Comparison of ENCODE assay signal across 31 cellular contexts in genomic region chr17:67030641-67031040, GRCh38. TPM values are rescaled to one million over a fixed set of nuclear protein-coding genes. Genes with fewer than 3 reads are reported as not detected.
"Had no signal": no experiment of that assay in that cellular context is flagged by ENCODE, and none has a peak within 500 bp of the region (broad histone marks: within the 10 kb centered on the region; RNA-seq: fewer than 3 reads in every experiment).

No MANE protein-coding gene starts in this region.

- FAIRE-seq: bronchial epithelial cell, TTC549 had no signal

- H3K27ac ChIP-seq: ascending aorta, cardiac muscle cell had no signal

- H3K9me3 ChIP-seq: ascending aorta had no signal

- H3K4me3 ChIP-seq: ascending aorta, cardiac muscle cell had no signal

- H3K4me1 ChIP-seq: ascending aorta had no signal

- ATAC-seq: activated CD8-positive, alpha-beta T cell treated with anti-CD3 and anti-CD28 coated beads for 36 hours; activated naive CD8-positive, alpha-beta T cell treated with anti-CD3 and anti-CD28 coated beads, Interleukin-2, amount 50 U/mL, for 24 hours had no signal

- DNase-seq: activated B cell treated with CpG ODN at 0.5 μM for 24 hours; activated CD4-positive, alpha-beta memory T cell treated with anti-CD3 and anti-CD28 coated beads for 36 hours; activated CD4-positive, alpha-beta T cell treated with anti-CD3 and anti-CD28 coated beads for 4 hours; activated CD4-positive, alpha-beta T cell treated with anti-CD3 and anti-CD28 coated beads, Interleukin-2, amount 10 ng/mL, durations not matched to agents 24 days and 14 days; activated CD4-positive, alpha-beta T cell treated with anti-CD3 and anti-CD28 coated beads, Interleukin-2, amount 50 U/mL, for 1 hour; activated CD4-positive, alpha-beta T cell treated with anti-CD3 and anti-CD28 coated beads, Interleukin-2, amount 50 U/mL, for 4 hours; activated CD4-positive, CD25-positive, alpha-beta regulatory T cell treated with anti-CD3 and anti-CD28 coated beads, Interleukin-2, amount 50 U/mL, for 72 hours; activated CD8-positive, alpha-beta memory T cell treated with anti-CD3 and anti-CD28 coated beads, Interleukin-2, amount 50 U/mL, for 48 hours; activated CD8-positive, alpha-beta T cell treated with anti-CD3 and anti-CD28 coated beads for 36 hours; activated effector memory CD4-positive, alpha-beta T cell treated with Interleukin-2 at 50 U/mL for 16 hours; activated gamma-delta T cell; activated naive CD4-positive, alpha-beta T cell treated with anti-CD3 and anti-CD28 coated beads, Interleukin-2, amount 10 ng/mL, durations not matched to agents 7 days and 5 days; activated naive CD4-positive, alpha-beta T cell treated with Interleukin-2 at 50 U/mL for 16 hours; activated naive CD8-positive, alpha-beta T cell treated with anti-CD3 and anti-CD28 coated beads, Interleukin-2, amount 10 ng/mL, durations not matched to agents 7 days and 5 days; activated naive CD8-positive, alpha-beta T cell treated with anti-CD3 and anti-CD28 coated beads, Interleukin-2, amount 50 U/mL, for 24 hours; activated T-cell treated with anti-CD3 and anti-CD28 coated beads, Interleukin-2, amount 50 U/mL, for 24 hours; activated T-cell treated with anti-CD3 and anti-CD28 coated beads, Interleukin-2, amount 50 U/mL, for 48 hours; amygdala; anterior cingulate cortex; caudate nucleus; cerebellar nuclear complex; T-helper 1 cell; T-helper 2 cell; T-helper 9 cell had no signal

- H3K36me3 ChIP-seq: ascending aorta, cardiac muscle cell had no signal

RNA-seq across cellular contexts. Expression of gene CACNG1, which starts 13.7 kb away (rescaled TPM):
- total RNA-seq: activated B cell treated with CpG ODN at 0.5 μM for 24 hours; activated CD4-positive, alpha-beta memory T cell treated with anti-CD3 and anti-CD28 coated beads for 36 hours; activated CD4-positive, alpha-beta T cell treated with anti-CD3 and anti-CD28 coated beads, Interleukin-2, amount 10 ng/mL, durations not matched to agents 24 days and 14 days; activated CD8-positive, alpha-beta memory T cell treated with anti-CD3 and anti-CD28 coated beads for 36 hours; activated CD8-positive, alpha-beta T cell treated with anti-CD3 and anti-CD28 coated beads for 36 hours; activated naive CD8-positive, alpha-beta T cell treated with anti-CD3 and anti-CD28 coated beads, Interleukin-2, amount 10 ng/mL, durations not matched to agents 7 days and 5 days; activated T-helper 2 cell treated with anti-CD3 and anti-CD28 coated beads, Interferon-gamma antibody, Interleukin-2, Interleukin-4, amounts not matched to agents 10 μg/mL and 5 μg/mL and 100 μg/mL, durations not matched to agents 14 hours and 24 hours and 36 hours; ascending aorta; bronchial epithelial cell; cardiac muscle cell had no signal
- polyA plus RNA-seq: adipose tissue, cardiac muscle cell had no signal
